ENCODE assay signal across 23 cellular contexts in the genomic region with DNA sequence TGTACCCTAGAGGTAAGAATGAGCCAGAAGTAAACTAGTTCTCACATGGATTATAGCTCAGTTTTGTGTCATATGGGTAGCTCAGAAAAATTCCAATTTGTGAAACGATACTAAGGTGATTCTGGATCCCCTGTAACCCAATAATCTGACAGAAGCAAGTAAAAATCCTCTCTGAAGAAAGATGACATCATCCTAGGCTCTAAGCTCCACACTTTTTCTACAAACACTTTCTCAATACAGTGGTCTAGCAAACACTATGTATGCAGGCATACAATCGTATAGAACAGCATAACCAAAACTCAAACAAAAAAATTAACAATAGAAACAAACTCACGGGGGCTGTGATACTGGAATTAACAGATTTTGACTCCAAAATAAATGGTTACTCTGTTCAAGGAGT. TPM values are rescaled to one million over a fixed set of nuclear protein-coding genes. Genes with fewer than 3 reads are reported as not detected.
DNase-seq lines count a peak whose midpoint lies in the region; ATAC-seq, FAIRE-seq and TF ChIP-seq lines count a peak whose summit lies in the region.
"Had no signal": no experiment of that assay in that cellular context is flagged by ENCODE, and none has a peak within 500 bp of the region (broad histone marks: within the 10 kb centered on the region; RNA-seq: fewer than 3 reads in every experiment).

No MANE protein-coding gene starts in this region.

- no peak for TF ChIP-seq POLR2A in HepG2 (IDR thresholded peaks at IDR 0.05; ENCODE audit: insufficient read depth in 1 of 2, low read depth in 2 of 2, low read length in 2 of 2)
- no peak for TF ChIP-seq POLR2A in right lobe of liver (IDR thresholded peaks at IDR 0.05)
- TF ChIP-seq POLR2A in K562 (conservative IDR thresholded peaks at IDR 0.05) = no peak

- in situ Hi-C loops in HepG2 (cut with HindIII; ENCODE audit: extremely low pct_ligation_motif_present, low pct_unique_long_range_greater_than_20kb) (no loop called here), K562 (cut with MboI) (no loop called here)

- FAIRE-seq in HepG2 (lab: Jason Lieb, UNC) (no peak), K562 (lab: Jason Lieb, UNC) (no peak)
- FAIRE-seq: D721Med, GM12878, GM12892, GM18507 had no signal

- no peaks in the 10 kb centered on the region for H3K4me1 ChIP-seq in HepG2 (ENCODE audit: insufficient read depth, low read length)
- H3K4me1 ChIP-seq in right lobe of liver = no peaks in the 10 kb centered on the region
- H3K4me1 ChIP-seq in K562 (replicated peaks in 1 of 2; ENCODE audit: control insufficient read depth in 2 of 2, insufficient read depth in 2 of 2, low read length in 2 of 2) = no peaks in the 10 kb centered on the region
- H3K4me1 ChIP-seq: A549; BLaER1 treated with 17β-estradiol and CSF1 and Interleukin-3, amounts not matched to agents 10 nM and 100 nM; Caco-2 had no signal

- H3K36me3 ChIP-seq in HepG2 (replicated peaks in 1 of 2; ENCODE audit: control insufficient read depth in 1 of 2, insufficient read depth in 2 of 2, low read length in 2 of 2) (no peaks in the 10 kb centered on the region), right lobe of liver (no peaks in the 10 kb centered on the region), K562 (ENCODE audit: control insufficient read depth, insufficient read depth, low read length) (no peaks in the 10 kb centered on the region)
- H3K36me3 ChIP-seq: BLaER1 treated with 17β-estradiol and CSF1 and Interleukin-3, amounts not matched to agents 10 nM and 100 nM had no signal

- H3K27ac ChIP-seq in HepG2 (ENCODE audit: extremely low read length, insufficient read depth, low read length) = no peak overlapping the region
- H3K27ac ChIP-seq in right lobe of liver = no peak overlapping the region
- H3K27ac ChIP-seq in K562 (ENCODE audit: extremely low read depth, low read depth, low read length) = no peak overlapping the region
- H3K27ac ChIP-seq: 22Rv1; A549; BLaER1 treated with 17β-estradiol and CSF1 and Interleukin-3, amounts not matched to agents 10 nM and 100 nM; C4-2B had no signal

- intact Hi-C loops in HepG2 (cut with micrococcal nuclease; ENCODE audit: unreplicated experiment) = no loop called here
- intact Hi-C loops in right lobe of liver (cut with DNase I) = no loop called here
- intact Hi-C loops in K562 (cut with micrococcal nuclease) = no loop called here

- no peaks in the 10 kb centered on the region for H3K9me3 ChIP-seq in HepG2 (ENCODE audit: low read length)
- H3K9me3 ChIP-seq in right lobe of liver = no peaks in the 10 kb centered on the region
- no peaks in the 10 kb centered on the region; the same call in 1 of the 2 replicates for H3K9me3 ChIP-seq in K562 (replicated peaks; ENCODE audit: control insufficient read depth, insufficient read depth, low read depth, low read length)
- H3K9me3 ChIP-seq: Caco-2 had no signal

- no peaks in the 10 kb centered on the region for H3K9me1 ChIP-seq in K562 (ENCODE audit: control insufficient read depth, insufficient read depth, low read length)

- H3K4me2 ChIP-seq in HepG2 (ENCODE audit: low read depth, low read length) (no peak overlapping the region), K562 (ENCODE audit: insufficient read depth, low read length) (no peak overlapping the region)
- H3K4me2 ChIP-seq: A549; BLaER1 treated with 17β-estradiol and CSF1 and Interleukin-3, amounts not matched to agents 10 nM and 100 nM had no signal

- H4K20me1 ChIP-seq in HepG2 (ENCODE audit: insufficient read depth, low read length) (no peaks in the 10 kb centered on the region), K562 (replicated peaks; ENCODE audit: control insufficient read depth, insufficient read depth, low read length) (no peaks in the 10 kb centered on the region)
- H4K20me1 ChIP-seq: BLaER1 treated with 17β-estradiol and CSF1 and Interleukin-3, amounts not matched to agents 10 nM and 100 nM had no signal

- CTCF ChIA-PET in HepG2 (lab: Yijun Ruan, JAX; ENCODE audit: low intra/inter-chr PET ratio, low total read pairs) (no interaction called here), K562 (lab: Yijun Ruan, JAX; ENCODE audit: low intra/inter-chr PET ratio) (no interaction called here)

- TF ChIP-seq EP300 in HepG2 (IDR thresholded peaks at IDR 0.05; ENCODE audit: low read depth in 2 of 2, low read length in 2 of 2) (no peak), HepG2 (CRISPR knock-in tag; IDR thresholded peaks at IDR 0.05; ENCODE audit: borderline replicate concordance) (no peak), K562 (IDR thresholded peaks at IDR 0.05; ENCODE audit: low read length) (no peak)

- DNase-seq in HepG2 (ENCODE audit: low spot score) (no peak), right lobe of liver (no peak), K562 (ENCODE audit: extremely low read depth in 1 of 4, low spot score in 3 of 4) (no peak), DMS153 (lab: John Stamatoyannopoulos, UW) (no peak), NCI-H82 (lab: John Stamatoyannopoulos, UW) (no peak)
- DNase-seq: AML-193; Caco-2; Calu3; CD4-positive, alpha-beta T cell; CD8-positive, alpha-beta T cell; DMS53; DMS79; DND-41; EL; GDM1 had no signal

- no peaks in the 10 kb centered on the region for H3K79me2 ChIP-seq in HepG2 (ENCODE audit: insufficient read depth, low read length)
- H3K79me2 ChIP-seq in K562 (ENCODE audit: control insufficient read depth, insufficient read depth, low read length) = no peaks in the 10 kb centered on the region

- TF ChIP-seq RAD21 in HepG2 (CRISPR knock-in tag; IDR thresholded peaks at IDR 0.05) (no peak), K562 (CRISPR knock-in tag; conservative IDR thresholded peaks at IDR 0.05 in 1 of 2, IDR thresholded peaks at IDR 0.05 in 1 of 2) (no peak)

- H3K9ac ChIP-seq in HepG2 (ENCODE audit: insufficient read depth, low read depth, low read length) (no peak overlapping the region), K562 (ENCODE audit: insufficient read depth in 1 of 2, low read depth in 2 of 2, low read length in 2 of 2) (no peak overlapping the region)
- H3K9ac ChIP-seq: BLaER1 treated with 17β-estradiol and CSF1 and Interleukin-3, amounts not matched to agents 10 nM and 100 nM had no signal

- ATAC-seq in HepG2 = no peak
- no peak for ATAC-seq in right lobe of liver
- no peak for ATAC-seq in K562
- ATAC-seq: A549; CD8-positive, alpha-beta T cell; GM12878 had no signal

- H3K27me3 ChIP-seq in HepG2 (ENCODE audit: control insufficient read depth in 1 of 2, insufficient read depth in 2 of 2, low read length in 2 of 2) (no peaks in the 10 kb centered on the region), right lobe of liver (no peaks in the 10 kb centered on the region), K562 (ENCODE audit: control insufficient read depth in 2 of 2, insufficient read depth in 2 of 2, low read length in 2 of 2) (no peaks in the 10 kb centered on the region)
- H3K27me3 ChIP-seq: BLaER1 treated with 17β-estradiol and CSF1 and Interleukin-3, amounts not matched to agents 10 nM and 100 nM had no signal

- BruUV-seq in HepG2 (replicated peaks; lab: Mats Ljungman, UMichigan) = no TSS peak
- BruUV-seq in K562 (replicated peaks; lab: Mats Ljungman, UMichigan) = no TSS peak

- POLR2A ChIA-PET in HepG2 (lab: Yijun Ruan, JAX) (no interaction called here), K562 (lab: Yijun Ruan, JAX) (interaction anchor here (1.1 kb wide), 1 partner anchor 64 kb away, joined by 3 read pairs; no protein-coding TSS in a partner anchor)

- H2AFZ ChIP-seq in HepG2 (ENCODE audit: low read length) (no peak overlapping the region), K562 (ENCODE audit: low read depth, low read length) (no peak overlapping the region)

- TF ChIP-seq CTCF in HepG2 (CRISPR knock-in tag; IDR thresholded peaks at IDR 0.05) = no peak
- TF ChIP-seq CTCF in right lobe of liver (IDR thresholded peaks at IDR 0.05) = no peak
- TF ChIP-seq CTCF in K562 (IDR thresholded peaks at IDR 0.05 in 2 of 3, conservative IDR thresholded peaks at IDR 0.05 in 1 of 3; ENCODE audit: insufficient read depth in 2 of 3, low read depth in 1 of 3, low read length in 3 of 3) = no peak

- 6% methylated on average over 3 of the region's 3 CpGs for WGBS in HepG2 (ENCODE audit: low lambda C conversion rate)
- 46% methylated on average over 3 of the region's 3 CpGs for WGBS in right lobe of liver (ENCODE audit: insufficient coverage, low coverage, low lambda C conversion rate, missing lambda C conversion rate)
- 18% methylated on average over 3 of the region's 3 CpGs for WGBS in K562 (ENCODE audit: insufficient coverage, low coverage, missing lambda C conversion rate)

- H3K4me3 ChIP-seq in HepG2 (replicated peaks in 1 of 3; ENCODE audit: insufficient read depth in 1 of 3, low read depth in 2 of 3, low read length in 3 of 3) (no peak overlapping the region), right lobe of liver (no peak overlapping the region), K562 (no peak overlapping the region)
- H3K4me3 ChIP-seq: A549; BLaER1 treated with 17β-estradiol and CSF1 and Interleukin-3, amounts not matched to agents 10 nM and 100 nM; GM12878 had no signal

RNA-seq across cellular contexts. Expression of a gene that starts 26.7 kb away (rescaled TPM):
- total RNA-seq in HepG2 (2016; rRNA removed; fragmentation: Illumina TruSeq; extraction: Trizol) = 1.4 and 2.1 TPM in 2 replicates
- 0.62 and 0.71 TPM in 2 replicates for total RNA-seq in HepG2 (2016; cell fraction: cytosol; rRNA removed; fragmentation: Illumina TruSeq; extraction: Trizol; ENCODE audit: low read depth)
- 1.2 and 2.9 TPM in 2 replicates for total RNA-seq in HepG2 (2016; cell fraction: insoluble cytoplasmic fraction; rRNA removed; fragmentation: Illumina TruSeq; extraction: Trizol)
- total RNA-seq in HepG2 (2016; cell fraction: membrane; rRNA removed; fragmentation: Illumina TruSeq; extraction: Trizol) = 1.0 and 1.5 TPM in 2 replicates
- 6.5 and 7.0 TPM in 2 replicates for total RNA-seq in HepG2 (2016; cell fraction: nucleus; rRNA removed; fragmentation: Illumina TruSeq; extraction: Trizol)
- polyA plus RNA-seq in HepG2 (2011; rRNA removed) = 5.9 and 6.3 TPM in 2 replicates
- polyA plus RNA-seq in HepG2 (2011; cell fraction: cytosol; rRNA removed) = 2.0 and 2.3 TPM in 2 replicates
- 11.9 and 13.0 TPM in 2 replicates for polyA plus RNA-seq in HepG2 (2011; cell fraction: nucleus; rRNA removed)
- 1.7 and 2.6 TPM in 2 replicates for polyA plus RNA-seq in HepG2 (2012)
- polyA plus RNA-seq in HepG2 (2016; cell fraction: cytosol; fragmentation: Illumina TruSeq; extraction: Trizol; ENCODE audit: low read depth) = 0.14 and 0.19 TPM in 2 replicates
- 0.78 and 1.9 TPM in 2 replicates for polyA plus RNA-seq in HepG2 (2016; cell fraction: insoluble cytoplasmic fraction; fragmentation: Illumina TruSeq; extraction: Trizol; ENCODE audit: low read depth)
- 0.31 and 0.64 TPM in 2 replicates for polyA plus RNA-seq in HepG2 (2016; cell fraction: membrane; fragmentation: Illumina TruSeq; extraction: Trizol; ENCODE audit: low read depth)
- polyA plus RNA-seq in HepG2 (2016; cell fraction: nucleus; fragmentation: Illumina TruSeq; extraction: Trizol; ENCODE audit: insufficient read depth, low read depth) = 7.7 and 9.3 TPM in 2 replicates
- 7.4 and 14.5 TPM in 2 replicates for polyA minus RNA-seq in HepG2 (2011; rRNA and poly(A)+ RNA removed; ENCODE audit: low replicate concordance)
- 0.70 and 1.3 TPM in 2 replicates for polyA minus RNA-seq in HepG2 (2011; cell fraction: cytosol; rRNA and poly(A)+ RNA removed)
- 11.7 and 16.4 TPM in 2 replicates for polyA minus RNA-seq in HepG2 (2011; cell fraction: nucleus; rRNA and poly(A)+ RNA removed)
- 1 to 10 TPM; 1.1 to 2.2 (median 1.4) TPM for total RNA-seq in right lobe of liver
- total RNA-seq in K562 (2011; cell fraction: chromatin; rRNA removed; ENCODE audit: low replicate concordance) = 46.3 and 50.2 TPM in 2 replicates
- 29.0 and 29.1 TPM in 2 replicates for total RNA-seq in K562 (2011; cell fraction: nucleolus; rRNA removed)
- 48.9 and 68.4 TPM in 2 replicates for total RNA-seq in K562 (2011; cell fraction: nucleoplasm; rRNA removed)
- 3.6 and 4.2 TPM in 2 replicates for total RNA-seq in K562 (2014; rRNA removed)
- total RNA-seq in K562 (2014; rRNA removed; fragmentation: Illumina TruSeq; extraction: Trizol) = 5.3 and 6.2 TPM in 2 replicates
- total RNA-seq in K562 (2015; rRNA removed; fragmentation: Illumina TruSeq; extraction: Trizol) = 4.4 and 6.4 TPM in 2 replicates
- total RNA-seq in K562 (2021) = 5.6 and 5.9 TPM in 2 replicates
- polyA plus RNA-seq in K562 (2011; rRNA removed) = 16.2 and 22.1 TPM in 2 replicates
- 7.9 and 20.6 TPM in 2 replicates for polyA plus RNA-seq in K562 (2011; cell fraction: cytosol; rRNA removed)
- polyA plus RNA-seq in K562 (2011; cell fraction: nucleus; rRNA removed) = 31.3 and 37.2 TPM in 2 replicates
- polyA plus RNA-seq in K562 (2012) = 4.4 and 16.2 TPM in 2 replicates
- polyA plus RNA-seq in K562 (2014; fragmentation: Illumina TruSeq; extraction: Trizol) = 7.9 and 10.0 TPM in 2 replicates
- polyA plus RNA-seq in K562 (2014; fragmentation: Nextera tagmentation; extraction: Ambion mirVana) = 1 to 10 TPM; 2.0 to 4.2 TPM
- polyA plus RNA-seq in K562 (2014; rRNA removed) = 13.3 and 13.9 TPM in 2 replicates
- 14.9 and 16.4 TPM in 2 replicates for polyA minus RNA-seq in K562 (2011; rRNA and poly(A)+ RNA removed)
- 2.9 and 3.1 TPM in 2 replicates for polyA minus RNA-seq in K562 (2011; cell fraction: cytosol; rRNA and poly(A)+ RNA removed)
- 12.0 and 16.3 TPM in 2 replicates for polyA minus RNA-seq in K562 (2011; cell fraction: nucleus; rRNA and poly(A)+ RNA removed)
